Comparison of ENCODE assay signal across 13 cellular contexts in genomic region chr2:235561450-235561849, GRCh38.
DNase-seq lines count a peak whose midpoint lies in the region; ATAC-seq and TF ChIP-seq lines count a peak whose summit lies in the region.
"Had no signal": no experiment of that assay in that cellular context is flagged by ENCODE, and none has a peak within 500 bp of the region (broad histone marks: within the 10 kb centered on the region; RNA-seq: fewer than 3 reads in every experiment).

No MANE protein-coding gene starts in this region.

- peaks cover 37% of the 10 kb centered on the region for H3K4me1 Mint-ChIP-seq in GM23338
- H3K4me1 Mint-ChIP-seq in WTC11: peaks cover 37% of the 10 kb centered on the region
- H3K4me1 Mint-ChIP-seq in mesothelial cell of epicardium: peaks cover 37% of the 10 kb centered on the region
- no peaks in the 10 kb centered on the region for H3K4me1 Mint-ChIP-seq in activated T-helper 17 cell treated with anti-CD3 and anti-CD28 coated beads, Interleukin-2, amount 50 U/mL, for 72 hours

- H3K36me3 ChIP-seq in GM23338 (ENCODE audit: insufficient read depth): no peaks in the 10 kb centered on the region; the same call in 1 of the 2 replicates

- no peak overlapping the region for H3K27ac Mint-ChIP-seq in GM23338
- no peak overlapping the region for H3K27ac Mint-ChIP-seq in WTC11
- H3K27ac Mint-ChIP-seq in mesothelial cell of epicardium: peak overlapping the region; percentile 57
- H3K27ac Mint-ChIP-seq in activated T-helper 17 cell treated with anti-CD3 and anti-CD28 coated beads, Interleukin-2, amount 50 U/mL, for 72 hours: no peak overlapping the region

- no peak overlapping the region for H3K4me2 ChIP-seq in GM23338
- H3K4me2 ChIP-seq: KMS-11 had no signal

- H3K27me3 ChIP-seq in GM23338 (ENCODE audit: insufficient read depth): no peaks in the 10 kb centered on the region

- H3K4me1 ChIP-seq in GM23338 (ENCODE audit: insufficient read depth): peaks cover 24% of the 10 kb centered on the region

- H3K4me3 Mint-ChIP-seq in GM23338 (no peak overlapping the region), WTC11 (no peak overlapping the region), mesothelial cell of epicardium (no peak overlapping the region)
- no peak overlapping the region for H3K4me3 Mint-ChIP-seq in activated T-helper 17 cell treated with anti-CD3 and anti-CD28 coated beads, Interleukin-2, amount 50 U/mL, for 72 hours

- no peaks in the 10 kb centered on the region for H3F3A ChIP-seq in GM23338 (replicated peaks; ENCODE audit: low read depth)

- peaks cover 6% of the 10 kb centered on the region; the same call in 1 of the 2 replicates for H3K9me2 ChIP-seq in GM23338 (ENCODE audit: insufficient read depth)

- TF ChIP-seq CTCF in GM23338 (conservative IDR thresholded peaks at IDR 0.05; ENCODE audit: low read depth in 2 of 2) (no peak), WTC11 (IDR thresholded peaks at IDR 0.05) (no peak), mesothelial cell of epicardium (IDR thresholded peaks at IDR 0.05; ENCODE audit: unreplicated experiment) (no peak)

- peak; percentile 35 for ATAC-seq in GM23338
- ATAC-seq in WTC11: peak; percentile 47; the same call in 1 of the 2 replicates
- ATAC-seq in activated T-helper 17 cell treated with anti-CD3 and anti-CD28 coated beads, Interleukin-2, amount 50 U/mL, for 72 hours (replicated peaks): no peak
- no peak for ATAC-seq in HG02884 (IDR thresholded peaks at IDR 0.05; ENCODE audit: unreplicated experiment)
- ATAC-seq in HG03520 (IDR thresholded peaks at IDR 0.05; ENCODE audit: unreplicated experiment): no peak

- no peak overlapping the region for H3K4me3 ChIP-seq in GM23338

- H3K27me3 Mint-ChIP-seq in GM23338 (ENCODE audit: insufficient read depth, low read depth, poor library complexity) (peaks cover 9% of the 10 kb centered on the region), WTC11 (ENCODE audit: low read depth) (no peaks in the 10 kb centered on the region), mesothelial cell of epicardium (ENCODE audit: low read depth) (peaks cover 2% of the 10 kb centered on the region)
- peaks cover 26% of the 10 kb centered on the region for H3K27me3 Mint-ChIP-seq in activated T-helper 17 cell treated with anti-CD3 and anti-CD28 coated beads, Interleukin-2, amount 50 U/mL, for 72 hours

- H3K9me3 Mint-ChIP-seq in GM23338 (no peaks in the 10 kb centered on the region), WTC11 (no peaks in the 10 kb centered on the region), mesothelial cell of epicardium (no peaks in the 10 kb centered on the region)
- H3K9me3 Mint-ChIP-seq in activated T-helper 17 cell treated with anti-CD3 and anti-CD28 coated beads, Interleukin-2, amount 50 U/mL, for 72 hours: no peaks in the 10 kb centered on the region

- DNase-seq in GM23338 (ENCODE audit: low spot score): no peak
- no peak for DNase-seq in WTC11 (ENCODE audit: low spot score)
- DNase-seq in mesothelial cell of epicardium (ENCODE audit: low spot score in 2 of 2, unreplicated experiment in 2 of 2): no peak
- no peak for DNase-seq in NCI-H2227 treated with DMSO at 0.1 percent for 48 hours (lab: John Stamatoyannopoulos, UW)
- DNase-seq: C1 segment of cervical spinal cord, NCI-H1092, NCI-H446, NCI-H774, SIG-M5 had no signal

- peaks cover 8% of the 10 kb centered on the region for H4K20me1 ChIP-seq in GM23338 (replicated peaks; ENCODE audit: insufficient read depth)

- H3K27ac ChIP-seq in GM23338 (ENCODE audit: low read depth): peak overlapping the region; percentile 19; the same call in 1 of the 2 replicates
- H3K27ac ChIP-seq: KMS-11 had no signal

- CTCF ChIA-PET in WTC11 (lab: Charles Lee): interaction anchor here (0.9 to 1.6 kb wide), 3 partner anchors 10 to 185 kb away, joined by 3 to 8 read pairs (median 3); no protein-coding TSS in a partner anchor

- H2AFZ ChIP-seq in GM23338: no peak overlapping the region

- H3K79me2 ChIP-seq in GM23338 (replicated peaks; ENCODE audit: insufficient read depth): peaks cover 94% of the 10 kb centered on the region

- no peaks in the 10 kb centered on the region for H3K36me3 Mint-ChIP-seq in GM23338 (ENCODE audit: low read depth)
- no peaks in the 10 kb centered on the region for H3K36me3 Mint-ChIP-seq in WTC11
- H3K36me3 Mint-ChIP-seq in mesothelial cell of epicardium: no peaks in the 10 kb centered on the region
- H3K36me3 Mint-ChIP-seq in activated T-helper 17 cell treated with anti-CD3 and anti-CD28 coated beads, Interleukin-2, amount 50 U/mL, for 72 hours (ENCODE audit: low read depth): no peaks in the 10 kb centered on the region

- POLR2A ChIA-PET in WTC11 (lab: Charles Lee): no interaction called here

TF ChIP-seq in GM23338, 12 proteins besides CTCF, POLR2A, EP300 and RAD21 (continues in another document):
- TF ChIP-seq STAT1 (IDR thresholded peaks at IDR 0.05; ENCODE audit: unreplicated experiment): no peak
- TF ChIP-seq JUNB (IDR thresholded peaks at IDR 0.05; ENCODE audit: unreplicated experiment): no peak
- no peak for TF ChIP-seq NANOG (IDR thresholded peaks at IDR 0.05; ENCODE audit: borderline replicate concordance)
- TF ChIP-seq POLR2AphosphoS5 (IDR thresholded peaks at IDR 0.05; ENCODE audit: low read depth): no peak
- no peak for TF ChIP-seq CREB1 (CRISPR knock-in tag; IDR thresholded peaks at IDR 0.05; ENCODE audit: low read depth)
- no peak for TF ChIP-seq ZNF331 (CRISPR knock-in tag; IDR thresholded peaks at IDR 0.05; ENCODE audit: low read depth)
- TF ChIP-seq, protein P1, sequence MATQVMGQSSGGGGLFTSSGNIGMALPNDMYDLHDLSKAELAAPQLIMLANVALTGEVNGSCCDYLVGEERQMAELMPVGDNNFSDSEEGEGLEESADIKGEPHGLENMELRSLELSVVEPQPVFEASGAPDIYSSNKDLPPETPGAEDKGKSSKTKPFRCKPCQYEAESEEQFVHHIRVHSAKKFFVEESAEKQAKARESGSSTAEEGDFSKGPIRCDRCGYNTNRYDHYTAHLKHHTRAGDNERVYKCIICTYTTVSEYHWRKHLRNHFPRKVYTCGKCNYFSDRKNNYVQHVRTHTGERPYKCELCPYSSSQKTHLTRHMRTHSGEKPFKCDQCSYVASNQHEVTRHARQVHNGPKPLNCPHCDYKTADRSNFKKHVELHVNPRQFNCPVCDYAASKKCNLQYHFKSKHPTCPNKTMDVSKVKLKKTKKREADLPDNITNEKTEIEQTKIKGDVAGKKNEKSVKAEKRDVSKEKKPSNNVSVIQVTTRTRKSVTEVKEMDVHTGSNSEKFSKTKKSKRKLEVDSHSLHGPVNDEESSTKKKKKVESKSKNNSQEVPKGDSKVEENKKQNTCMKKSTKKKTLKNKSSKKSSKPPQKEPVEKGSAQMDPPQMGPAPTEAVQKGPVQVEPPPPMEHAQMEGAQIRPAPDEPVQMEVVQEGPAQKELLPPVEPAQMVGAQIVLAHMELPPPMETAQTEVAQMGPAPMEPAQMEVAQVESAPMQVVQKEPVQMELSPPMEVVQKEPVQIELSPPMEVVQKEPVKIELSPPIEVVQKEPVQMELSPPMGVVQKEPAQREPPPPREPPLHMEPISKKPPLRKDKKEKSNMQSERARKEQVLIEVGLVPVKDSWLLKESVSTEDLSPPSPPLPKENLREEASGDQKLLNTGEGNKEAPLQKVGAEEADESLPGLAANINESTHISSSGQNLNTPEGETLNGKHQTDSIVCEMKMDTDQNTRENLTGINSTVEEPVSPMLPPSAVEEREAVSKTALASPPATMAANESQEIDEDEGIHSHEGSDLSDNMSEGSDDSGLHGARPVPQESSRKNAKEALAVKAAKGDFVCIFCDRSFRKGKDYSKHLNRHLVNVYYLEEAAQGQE (IDR thresholded peaks at IDR 0.05; ENCODE audit: unreplicated experiment): no peak
- TF ChIP-seq EZH2phosphoT487 (IDR thresholded peaks at IDR 0.05; ENCODE audit: unreplicated experiment): no peak
- no peak for TF ChIP-seq EZH2 (IDR thresholded peaks at IDR 0.05; ENCODE audit: low read depth, unreplicated experiment)

TF ChIP-seq in WTC11, 78 proteins besides CTCF, POLR2A, EP300 and RAD21 (continues in another document):
- TF ChIP-seq ZNF219 (CRISPR knock-in tag; IDR thresholded peaks at IDR 0.05; ENCODE audit: borderline replicate concordance): no peak
- TF ChIP-seq, protein P2, sequence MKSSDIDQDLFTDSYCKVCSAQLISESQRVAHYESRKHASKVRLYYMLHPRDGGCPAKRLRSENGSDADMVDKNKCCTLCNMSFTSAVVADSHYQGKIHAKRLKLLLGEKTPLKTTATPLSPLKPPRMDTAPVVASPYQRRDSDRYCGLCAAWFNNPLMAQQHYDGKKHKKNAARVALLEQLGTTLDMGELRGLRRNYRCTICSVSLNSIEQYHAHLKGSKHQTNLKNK (CRISPR knock-in tag; IDR thresholded peaks at IDR 0.05): no peak
- no peak for TF ChIP-seq ZNF263 (CRISPR knock-in tag; IDR thresholded peaks at IDR 0.05; ENCODE audit: low read depth)
- TF ChIP-seq ZNF532 (CRISPR knock-in tag; IDR thresholded peaks at IDR 0.05; ENCODE audit: borderline replicate concordance): no peak
- TF ChIP-seq FOXP1 (CRISPR knock-in tag; IDR thresholded peaks at IDR 0.05; ENCODE audit: borderline replicate concordance): no peak

Comparison
In these comparisons a context has a peak if more than half of its experiments do, and no peak if none do; other contexts are left out.
1. ATAC-seq: peak in GM23338 (single experiment) and WTC11 (single experiment); none in activated T-helper 17 cell treated with anti-CD3 and anti-CD28 coated beads, Interleukin-2, amount 50 U/mL, for 72 hours (single experiment), HG02884 (single experiment) and HG03520 (single experiment).